ENCODE assay signal across 2 cellular contexts in the genomic region with DNA sequence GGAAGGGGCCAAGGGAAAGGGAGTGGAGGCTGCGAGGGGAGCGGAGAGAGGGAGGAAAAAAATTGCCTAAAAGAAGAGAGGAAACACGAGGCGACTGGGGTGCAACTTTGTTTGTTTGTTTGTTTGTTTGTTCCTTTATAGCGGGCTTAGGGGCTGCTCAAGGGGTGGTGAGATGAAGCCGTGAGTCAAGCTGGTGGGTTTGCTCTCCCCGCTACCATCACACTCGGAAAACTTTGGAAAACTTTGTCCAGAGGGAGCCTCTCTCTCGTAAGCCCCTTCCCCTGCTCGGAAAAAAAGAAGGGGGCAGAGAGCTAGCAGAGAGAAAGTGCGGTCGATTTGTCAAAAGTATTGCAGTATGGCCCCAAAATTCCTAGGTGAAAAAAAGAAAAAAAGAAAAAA.
TF ChIP-seq lines count a peak whose summit lies in the region.

No MANE protein-coding gene starts in this region.

TF ChIP-seq in HCT116, 20 proteins besides CTCF, POLR2A, EP300 and RAD21 (continued from another document):
- TF ChIP-seq REST (IDR thresholded peaks at IDR 0.05; ENCODE audit: low read depth) = no peak
- TF ChIP-seq SIN3A (IDR thresholded peaks at IDR 0.05; ENCODE audit: low read depth) = no peak
- TF ChIP-seq ELF1 (IDR thresholded peaks at IDR 0.05; ENCODE audit: borderline replicate concordance, low read depth) = no peak
- TF ChIP-seq YY1 (IDR thresholded peaks at IDR 0.05; ENCODE audit: extremely low read depth, insufficient replicate concordance, low read depth, low read length) = no peak
- TF ChIP-seq ZBTB33 (IDR thresholded peaks at IDR 0.05; ENCODE audit: extremely low read depth, insufficient replicate concordance, low read length) = no peak

TF ChIP-seq in WTC11, 78 proteins besides CTCF, POLR2A, EP300 and RAD21 (continued from another document):
- no peak for TF ChIP-seq AFF4 (CRISPR knock-in tag; IDR thresholded peaks at IDR 0.05; ENCODE audit: borderline replicate concordance)
